In genomic region chr14:23561873-23562821, GRCh38 we compare ENCODE assay signal across 14 cellular contexts. TPM values are rescaled to one million over a fixed set of nuclear protein-coding genes. Genes with fewer than 3 reads are reported as not detected.
DNase-seq lines count a peak whose midpoint lies in the region; ATAC-seq, FAIRE-seq and TF ChIP-seq lines count a peak whose summit lies in the region.
"Had no signal": no experiment of that assay in that cellular context is flagged by ENCODE, and none has a peak within 500 bp of the region (broad histone marks: within the 10 kb centered on the region; RNA-seq: fewer than 3 reads in every experiment).

No MANE protein-coding gene starts in this region.

- intact Hi-C loops in lower lobe of right lung (cut with DNase I) = loop anchor here (10.0 kb wide), 1 partner anchor 87 kb away; no protein-coding TSS in a partner anchor

- H3K4me3 ChIP-seq in astrocyte (ENCODE audit: insufficient read depth, low read depth, low read length) (no peak overlapping the region), lower lobe of right lung (no peak overlapping the region), BE2C (ENCODE audit: low read depth, low read length) (no peak overlapping the region)
- H3K4me3 ChIP-seq: esophagus muscularis mucosa, heart right ventricle, ovary, PC-9 had no signal

- H2AFZ ChIP-seq in astrocyte (ENCODE audit: low read depth, low read length) = no peak overlapping the region
- H2AFZ ChIP-seq: PC-9 had no signal

- ATAC-seq in stimulated activated naive CD8-positive, alpha-beta T cell treated with anti-CD3 and anti-CD28 coated beads, Interleukin-15, Interleukin-2, amounts not matched to agents 100 U/mL and 50 U/mL, for 24 hours = no peak
- peak; percentile 29 to 62 for ATAC-seq in lower lobe of right lung

- H3K9ac ChIP-seq in astrocyte (ENCODE audit: low read length) = no peak overlapping the region

- H3K36me3 ChIP-seq in astrocyte (ENCODE audit: insufficient read depth, low read length) (peaks cover 3% of the 10 kb centered on the region), lower lobe of right lung (peaks cover 79% of the 10 kb centered on the region), BE2C (peaks cover 12% of the 10 kb centered on the region)
- H3K36me3 ChIP-seq: ovary had no signal

- no peak for TF ChIP-seq CTCF in astrocyte (IDR thresholded peaks at IDR 0.05; ENCODE audit: insufficient read depth, low read depth, low read length)
- no peak for TF ChIP-seq CTCF in lower lobe of right lung (IDR thresholded peaks at IDR 0.05)
- TF ChIP-seq CTCF in BE2C (IDR thresholded peaks at IDR 0.05; ENCODE audit: low read depth, low read length) = no peak

- H4K20me1 ChIP-seq in astrocyte (ENCODE audit: insufficient read depth, low read length) = peaks cover 3% of the 10 kb centered on the region

- H3K4me1 Mint-ChIP-seq in stimulated activated naive CD8-positive, alpha-beta T cell treated with anti-CD3 and anti-CD28 coated beads, Interleukin-15, Interleukin-2, amounts not matched to agents 100 ng/mL and 50 ng/mL, for 24 hours (ENCODE audit: low read depth) = peaks cover 54% of the 10 kb centered on the region
- peaks cover 20% of the 10 kb centered on the region for H3K4me1 Mint-ChIP-seq in astrocyte (ENCODE audit: low read depth, unreplicated experiment)

- no peak overlapping the region for H3K4me2 ChIP-seq in astrocyte (ENCODE audit: low read length)
- H3K4me2 ChIP-seq: PC-9 had no signal

- H3K27ac ChIP-seq in astrocyte (ENCODE audit: low read depth, low read length) (no peak overlapping the region), lower lobe of right lung (no peak overlapping the region)
- H3K27ac ChIP-seq: heart right ventricle, PC-9 had no signal

- no peaks in the 10 kb centered on the region for H3K9me3 ChIP-seq in astrocyte (ENCODE audit: insufficient read depth, low read depth, low read length)
- no peaks in the 10 kb centered on the region for H3K9me3 ChIP-seq in lower lobe of right lung
- no peaks in the 10 kb centered on the region for H3K9me3 ChIP-seq in BE2C
- H3K9me3 ChIP-seq: esophagus muscularis mucosa, heart right ventricle, ovary had no signal

- H3K4me3 Mint-ChIP-seq in stimulated activated naive CD8-positive, alpha-beta T cell treated with anti-CD3 and anti-CD28 coated beads, Interleukin-15, Interleukin-2, amounts not matched to agents 100 ng/mL and 50 ng/mL, for 24 hours = no peak overlapping the region
- peak overlapping the region; percentile 12 for H3K4me3 Mint-ChIP-seq in astrocyte (ENCODE audit: unreplicated experiment)

- H3K9me3 Mint-ChIP-seq in stimulated activated naive CD8-positive, alpha-beta T cell treated with anti-CD3 and anti-CD28 coated beads, Interleukin-15, Interleukin-2, amounts not matched to agents 100 ng/mL and 50 ng/mL, for 24 hours = no peaks in the 10 kb centered on the region
- no peaks in the 10 kb centered on the region for H3K9me3 Mint-ChIP-seq in astrocyte (ENCODE audit: unreplicated experiment)

- DNase-seq in stimulated activated naive CD8-positive, alpha-beta T cell treated with anti-CD3 and anti-CD28 coated beads, Interleukin-15, Interleukin-2, amounts not matched to agents 100 U/mL and 50 U/mL, for 24 hours = no peak
- DNase-seq in astrocyte (ENCODE audit: low read depth) (peak; percentile 28), lower lobe of right lung (no peak), NCI-H345 treated with DMSO at 0.1 percent for 48 hours (lab: John Stamatoyannopoulos, UW; ENCODE audit: unreplicated experiment) (no peak), COR-L47 (lab: John Stamatoyannopoulos, UW) (no peak), pons (ENCODE audit: low spot score) (no peak), BE2C (no peak)
- DNase-seq: heart right ventricle, NCI-H1436 treated with DMSO at 0.1 percent for 48 hours had no signal

- peaks cover 7% of the 10 kb centered on the region for H3K79me2 ChIP-seq in astrocyte (ENCODE audit: insufficient read depth, low read length)

- H3K27ac Mint-ChIP-seq in stimulated activated naive CD8-positive, alpha-beta T cell treated with anti-CD3 and anti-CD28 coated beads, Interleukin-15, Interleukin-2, amounts not matched to agents 100 ng/mL and 50 ng/mL, for 24 hours = peak overlapping the region; percentile 29
- no peak overlapping the region for H3K27ac Mint-ChIP-seq in astrocyte (ENCODE audit: unreplicated experiment)

- H3K4me1 ChIP-seq in astrocyte (ENCODE audit: insufficient read depth, low read length) (peaks cover 4% of the 10 kb centered on the region), lower lobe of right lung (peaks cover 9% of the 10 kb centered on the region), BE2C (no peaks in the 10 kb centered on the region; the same call in 1 of the 2 replicates)

- no peak for FAIRE-seq in astrocyte (lab: Jason Lieb, UNC)
- FAIRE-seq: TTC549 had no signal

- H3K27me3 ChIP-seq in astrocyte (ENCODE audit: insufficient read depth, low read length) (no peaks in the 10 kb centered on the region), lower lobe of right lung (ENCODE audit: low read depth) (no peaks in the 10 kb centered on the region), BE2C (no peaks in the 10 kb centered on the region)
- H3K27me3 ChIP-seq: esophagus muscularis mucosa, heart right ventricle, ovary had no signal

- H3K36me3 Mint-ChIP-seq in stimulated activated naive CD8-positive, alpha-beta T cell treated with anti-CD3 and anti-CD28 coated beads, Interleukin-15, Interleukin-2, amounts not matched to agents 100 ng/mL and 50 ng/mL, for 24 hours (ENCODE audit: low read depth) = peaks cover 54% of the 10 kb centered on the region
- peaks cover 7% of the 10 kb centered on the region for H3K36me3 Mint-ChIP-seq in astrocyte (ENCODE audit: low read depth, unreplicated experiment)

- H3K27me3 Mint-ChIP-seq in stimulated activated naive CD8-positive, alpha-beta T cell treated with anti-CD3 and anti-CD28 coated beads, Interleukin-15, Interleukin-2, amounts not matched to agents 100 ng/mL and 50 ng/mL, for 24 hours = no peaks in the 10 kb centered on the region
- no peaks in the 10 kb centered on the region for H3K27me3 Mint-ChIP-seq in astrocyte (ENCODE audit: low read depth, unreplicated experiment)

RNA-seq across cellular contexts. Expression of gene AP1G2, which starts 5.4 kb away (rescaled TPM):
- 73.6 and 80.9 TPM in 2 replicates for total RNA-seq in astrocyte
- total RNA-seq in lower lobe of right lung = 146 TPM
- polyA plus RNA-seq in BE2C (2012; ENCODE audit: insufficient read depth, insufficient read length, low read depth) = 46.6 TPM

RNA-seq across cellular contexts. Expression of gene THTPA, which starts 6.1 kb away (rescaled TPM):
- total RNA-seq in astrocyte (6.8 and 8.1 TPM in 2 replicates), lower lobe of right lung (19.1 TPM)
- polyA plus RNA-seq in BE2C (2012; ENCODE audit: insufficient read depth, insufficient read length, low read depth) = 11.2 TPM

RNA-seq across cellular contexts. Expression of gene ZFHX2, which starts 10.6 kb away (rescaled TPM):
- 27.3 TPM in 2 replicates for total RNA-seq in astrocyte
- 5.1 TPM for total RNA-seq in lower lobe of right lung
- 5.2 TPM for polyA plus RNA-seq in BE2C (2012; ENCODE audit: insufficient read depth, insufficient read length, low read depth)

RNA-seq across cellular contexts. Expression of gene JPH4, which starts 16.4 kb away (rescaled TPM):
- total RNA-seq in astrocyte (0.87 and 1.1 TPM in 2 replicates), lower lobe of right lung (5.1 TPM)
- 186 TPM for polyA plus RNA-seq in BE2C (2012; ENCODE audit: insufficient read depth, insufficient read length, low read depth)
- total RNA-seq: PC-9 had no signal
